2 cellular contexts compared by ENCODE assay signal in genomic region chr6:83126223-83126622, GRCh38.
TF ChIP-seq lines count a peak whose summit lies in the region.

No MANE protein-coding gene starts in this region.

TF ChIP-seq in GM23338, 12 proteins besides CTCF, POLR2A, EP300 and RAD21:
- TF ChIP-seq, protein P1, sequence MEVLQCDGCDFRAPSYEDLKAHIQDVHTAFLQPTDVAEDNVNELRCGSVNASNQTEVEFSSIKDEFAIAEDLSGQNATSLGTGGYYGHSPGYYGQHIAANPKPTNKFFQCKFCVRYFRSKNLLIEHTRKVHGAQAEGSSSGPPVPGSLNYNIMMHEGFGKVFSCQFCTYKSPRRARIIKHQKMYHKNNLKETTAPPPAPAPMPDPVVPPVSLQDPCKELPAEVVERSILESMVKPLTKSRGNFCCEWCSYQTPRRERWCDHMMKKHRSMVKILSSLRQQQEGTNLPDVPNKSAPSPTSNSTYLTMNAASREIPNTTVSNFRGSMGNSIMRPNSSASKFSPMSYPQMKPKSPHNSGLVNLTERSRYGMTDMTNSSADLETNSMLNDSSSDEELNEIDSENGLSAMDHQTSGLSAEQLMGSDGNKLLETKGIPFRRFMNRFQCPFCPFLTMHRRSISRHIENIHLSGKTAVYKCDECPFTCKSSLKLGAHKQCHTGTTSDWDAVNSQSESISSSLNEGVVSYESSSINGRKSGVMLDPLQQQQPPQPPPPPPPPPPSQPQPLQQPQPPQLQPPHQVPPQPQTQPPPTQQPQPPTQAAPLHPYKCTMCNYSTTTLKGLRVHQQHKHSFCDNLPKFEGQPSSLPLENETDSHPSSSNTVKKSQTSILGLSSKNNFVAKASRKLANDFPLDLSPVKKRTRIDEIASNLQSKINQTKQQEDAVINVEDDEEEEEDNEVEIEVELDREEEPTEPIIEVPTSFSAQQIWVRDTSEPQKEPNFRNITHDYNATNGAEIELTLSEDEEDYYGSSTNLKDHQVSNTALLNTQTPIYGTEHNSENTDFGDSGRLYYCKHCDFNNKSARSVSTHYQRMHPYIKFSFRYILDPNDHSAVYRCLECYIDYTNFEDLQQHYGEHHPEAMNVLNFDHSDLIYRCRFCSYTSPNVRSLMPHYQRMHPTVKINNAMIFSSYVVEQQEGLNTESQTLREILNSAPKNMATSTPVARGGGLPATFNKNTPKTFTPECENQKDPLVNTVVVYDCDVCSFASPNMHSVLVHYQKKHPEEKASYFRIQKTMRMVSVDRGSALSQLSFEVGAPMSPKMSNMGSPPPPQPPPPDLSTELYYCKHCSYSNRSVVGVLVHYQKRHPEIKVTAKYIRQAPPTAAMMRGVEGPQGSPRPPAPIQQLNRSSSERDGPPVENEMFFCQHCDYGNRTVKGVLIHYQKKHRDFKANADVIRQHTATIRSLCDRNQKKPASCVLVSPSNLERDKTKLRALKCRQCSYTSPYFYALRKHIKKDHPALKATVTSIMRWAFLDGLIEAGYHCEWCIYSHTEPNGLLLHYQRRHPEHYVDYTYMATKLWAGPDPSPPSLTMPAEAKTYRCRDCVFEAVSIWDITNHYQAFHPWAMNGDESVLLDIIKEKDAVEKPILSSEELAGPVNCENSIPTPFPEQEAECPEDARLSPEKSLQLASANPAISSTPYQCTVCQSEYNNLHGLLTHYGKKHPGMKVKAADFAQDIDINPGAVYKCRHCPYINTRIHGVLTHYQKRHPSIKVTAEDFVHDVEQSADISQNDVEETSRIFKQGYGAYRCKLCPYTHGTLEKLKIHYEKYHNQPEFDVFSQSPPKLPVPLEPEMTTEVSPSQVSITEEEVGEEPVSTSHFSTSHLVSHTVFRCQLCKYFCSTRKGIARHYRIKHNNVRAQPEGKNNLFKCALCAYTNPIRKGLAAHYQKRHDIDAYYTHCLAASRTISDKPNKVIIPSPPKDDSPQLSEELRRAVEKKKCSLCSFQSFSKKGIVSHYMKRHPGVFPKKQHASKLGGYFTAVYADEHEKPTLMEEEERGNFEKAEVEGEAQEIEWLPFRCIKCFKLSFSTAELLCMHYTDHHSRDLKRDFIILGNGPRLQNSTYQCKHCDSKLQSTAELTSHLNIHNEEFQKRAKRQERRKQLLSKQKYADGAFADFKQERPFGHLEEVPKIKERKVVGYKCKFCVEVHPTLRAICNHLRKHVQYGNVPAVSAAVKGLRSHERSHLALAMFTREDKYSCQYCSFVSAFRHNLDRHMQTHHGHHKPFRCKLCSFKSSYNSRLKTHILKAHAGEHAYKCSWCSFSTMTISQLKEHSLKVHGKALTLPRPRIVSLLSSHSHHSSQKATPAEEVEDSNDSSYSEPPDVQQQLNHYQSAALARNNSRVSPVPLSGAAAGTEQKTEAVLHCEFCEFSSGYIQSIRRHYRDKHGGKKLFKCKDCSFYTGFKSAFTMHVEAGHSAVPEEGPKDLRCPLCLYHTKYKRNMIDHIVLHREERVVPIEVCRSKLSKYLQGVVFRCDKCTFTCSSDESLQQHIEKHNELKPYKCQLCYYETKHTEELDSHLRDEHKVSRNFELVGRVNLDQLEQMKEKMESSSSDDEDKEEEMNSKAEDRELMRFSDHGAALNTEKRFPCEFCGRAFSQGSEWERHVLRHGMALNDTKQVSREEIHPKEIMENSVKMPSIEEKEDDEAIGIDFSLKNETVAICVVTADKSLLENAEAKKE (CRISPR knock-in tag; IDR thresholded peaks at IDR 0.05): no peak
- no peak for TF ChIP-seq ZNF331 (CRISPR knock-in tag; IDR thresholded peaks at IDR 0.05; ENCODE audit: low read depth)
- TF ChIP-seq NANOG (IDR thresholded peaks at IDR 0.05; ENCODE audit: borderline replicate concordance): no peak
- TF ChIP-seq JUNB (IDR thresholded peaks at IDR 0.05; ENCODE audit: unreplicated experiment): no peak
- TF ChIP-seq, protein P2, sequence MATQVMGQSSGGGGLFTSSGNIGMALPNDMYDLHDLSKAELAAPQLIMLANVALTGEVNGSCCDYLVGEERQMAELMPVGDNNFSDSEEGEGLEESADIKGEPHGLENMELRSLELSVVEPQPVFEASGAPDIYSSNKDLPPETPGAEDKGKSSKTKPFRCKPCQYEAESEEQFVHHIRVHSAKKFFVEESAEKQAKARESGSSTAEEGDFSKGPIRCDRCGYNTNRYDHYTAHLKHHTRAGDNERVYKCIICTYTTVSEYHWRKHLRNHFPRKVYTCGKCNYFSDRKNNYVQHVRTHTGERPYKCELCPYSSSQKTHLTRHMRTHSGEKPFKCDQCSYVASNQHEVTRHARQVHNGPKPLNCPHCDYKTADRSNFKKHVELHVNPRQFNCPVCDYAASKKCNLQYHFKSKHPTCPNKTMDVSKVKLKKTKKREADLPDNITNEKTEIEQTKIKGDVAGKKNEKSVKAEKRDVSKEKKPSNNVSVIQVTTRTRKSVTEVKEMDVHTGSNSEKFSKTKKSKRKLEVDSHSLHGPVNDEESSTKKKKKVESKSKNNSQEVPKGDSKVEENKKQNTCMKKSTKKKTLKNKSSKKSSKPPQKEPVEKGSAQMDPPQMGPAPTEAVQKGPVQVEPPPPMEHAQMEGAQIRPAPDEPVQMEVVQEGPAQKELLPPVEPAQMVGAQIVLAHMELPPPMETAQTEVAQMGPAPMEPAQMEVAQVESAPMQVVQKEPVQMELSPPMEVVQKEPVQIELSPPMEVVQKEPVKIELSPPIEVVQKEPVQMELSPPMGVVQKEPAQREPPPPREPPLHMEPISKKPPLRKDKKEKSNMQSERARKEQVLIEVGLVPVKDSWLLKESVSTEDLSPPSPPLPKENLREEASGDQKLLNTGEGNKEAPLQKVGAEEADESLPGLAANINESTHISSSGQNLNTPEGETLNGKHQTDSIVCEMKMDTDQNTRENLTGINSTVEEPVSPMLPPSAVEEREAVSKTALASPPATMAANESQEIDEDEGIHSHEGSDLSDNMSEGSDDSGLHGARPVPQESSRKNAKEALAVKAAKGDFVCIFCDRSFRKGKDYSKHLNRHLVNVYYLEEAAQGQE (IDR thresholded peaks at IDR 0.05; ENCODE audit: unreplicated experiment): no peak
- TF ChIP-seq EZH2 (IDR thresholded peaks at IDR 0.05; ENCODE audit: low read depth, unreplicated experiment): no peak
- TF ChIP-seq POLR2AphosphoS5 (IDR thresholded peaks at IDR 0.05; ENCODE audit: low read depth): no peak
- TF ChIP-seq EZH2phosphoT487 (IDR thresholded peaks at IDR 0.05; ENCODE audit: unreplicated experiment): no peak
- no peak for TF ChIP-seq STAT1 (IDR thresholded peaks at IDR 0.05; ENCODE audit: unreplicated experiment)
- no peak for TF ChIP-seq ETS1 (IDR thresholded peaks at IDR 0.05)
- TF ChIP-seq ZNF114 (CRISPR knock-in tag; IDR thresholded peaks at IDR 0.05): no peak
- TF ChIP-seq CREB1 (CRISPR knock-in tag; IDR thresholded peaks at IDR 0.05; ENCODE audit: low read depth): no peak
TF ChIP-seq in GM23338: peak in this region for 0.

TF ChIP-seq in H1, 55 proteins besides CTCF, POLR2A, EP300 and RAD21:
- TF ChIP-seq SP4 (IDR thresholded peaks at IDR 0.05; ENCODE audit: low read length): no peak
- no peak for TF ChIP-seq BRCA1 (IDR thresholded peaks at IDR 0.05; ENCODE audit: low read depth, low read length)
- TF ChIP-seq POLR2AphosphoS5 (IDR thresholded peaks at IDR 0.05; ENCODE audit: low read depth, low read length): no peak
- TF ChIP-seq CBX8 (IDR thresholded peaks at IDR 0.05; ENCODE audit: borderline replicate concordance, low read depth, low read length): no peak
- no peak for TF ChIP-seq CBX5 (IDR thresholded peaks at IDR 0.05; ENCODE audit: low read depth, low read length)
- TF ChIP-seq MAX (IDR thresholded peaks at IDR 0.05): no peak
- TF ChIP-seq ASH2L (IDR thresholded peaks at IDR 0.05; ENCODE audit: low read length): no peak
- no peak for TF ChIP-seq TBP (IDR thresholded peaks at IDR 0.05; ENCODE audit: low read depth, low read length)
- TF ChIP-seq SRF (IDR thresholded peaks at IDR 0.05; ENCODE audit: low read depth, low read length): no peak
- no peak for TF ChIP-seq SP2 (IDR thresholded peaks at IDR 0.05; ENCODE audit: low read length)
- no peak for TF ChIP-seq RXRA (IDR thresholded peaks at IDR 0.05; ENCODE audit: insufficient read depth, low read depth, low read length)
